ENCODE assay signal across 10 cellular contexts in genomic region chr11:76610871-76611475, GRCh38. TPM values are rescaled to one million over a fixed set of nuclear protein-coding genes. Genes with fewer than 3 reads are reported as not detected.
A peak's percentile ranks its signal among the peaks of the same experiment; 100 is the strongest.
DNase-seq lines count a peak whose midpoint lies in the region; ATAC-seq and TF ChIP-seq lines count a peak whose summit lies in the region.
"Had no signal": no experiment of that assay in that cellular context is flagged by ENCODE, and none has a peak within 500 bp of the region (broad histone marks: within the 10 kb centered on the region; RNA-seq: fewer than 3 reads in every experiment).

No MANE protein-coding gene starts in this region.

- intact Hi-C loops in left ventricle myocardium superior (cut with micrococcal nuclease) (no loop called here), left lung (cut with DNase I) (no loop called here)

- H3K4me1 ChIP-seq in left lung: peaks cover 0 to 5% of the 10 kb centered on the region in 2 donors

- DNase-seq in NCI-H1092 treated with DMSO at 0.1 percent for 48 hours (lab: John Stamatoyannopoulos, UW) (peak; percentile 40), NCI-H1092 (lab: John Stamatoyannopoulos, UW) (no peak), SHP77 treated with DMSO at 0.1 percent for 48 hours (lab: John Stamatoyannopoulos, UW) (peak; percentile 35), left ventricle myocardium superior (peak; percentile 73), left lung (no peak), HK-2 (ENCODE audit: unreplicated experiment) (no peak), ACHN (no peak)
- DNase-seq: activated CD4-positive, alpha-beta T cell treated with anti-CD3 and anti-CD28 coated beads for 36 hours had no signal

- H3K4me3 Mint-ChIP-seq in stimulated activated memory B cell treated with anti-CD40 and anti-IgM and Interleukin-4, amounts not matched to agents 10 μg/mL and 1 μg/mL and 100 μg/mL, for 72 hours: no peak overlapping the region
- H3K4me3 Mint-ChIP-seq: activated CD4-positive, alpha-beta T cell treated with anti-CD3 and anti-CD28 coated beads for 36 hours had no signal

- H3K27me3 Mint-ChIP-seq in stimulated activated memory B cell treated with anti-CD40 and anti-IgM and Interleukin-4, amounts not matched to agents 10 μg/mL and 1 μg/mL and 100 μg/mL, for 72 hours: peaks cover 34% of the 10 kb centered on the region
- H3K27me3 Mint-ChIP-seq: activated CD4-positive, alpha-beta T cell treated with anti-CD3 and anti-CD28 coated beads for 36 hours had no signal

- no peaks in the 10 kb centered on the region for H3K27me3 ChIP-seq in left lung

- no peak for TF ChIP-seq CTCF in left lung (IDR thresholded peaks at IDR 0.05)

- H3K4me3 ChIP-seq in left lung: no peak overlapping the region
- H3K4me3 ChIP-seq: skin epidermis had no signal

- H3K9me3 ChIP-seq in left lung: no peaks in the 10 kb centered on the region

- peaks cover 28% of the 10 kb centered on the region for H3K4me1 Mint-ChIP-seq in stimulated activated memory B cell treated with anti-CD40 and anti-IgM and Interleukin-4, amounts not matched to agents 10 μg/mL and 1 μg/mL and 100 μg/mL, for 72 hours
- H3K4me1 Mint-ChIP-seq: activated CD4-positive, alpha-beta T cell treated with anti-CD3 and anti-CD28 coated beads for 36 hours had no signal

- in situ Hi-C loops in ACHN (cut with HindIII; ENCODE audit: low pct_ligation_motif_present, low pct_unique_long_range_greater_than_20kb, low sequenced_read_pairs): no loop called here

- peak; percentile 85 for ATAC-seq in left ventricle myocardium superior
- ATAC-seq in stimulated activated memory B cell treated with anti-CD40 and anti-IgM and Interleukin-4, amounts not matched to agents 10 μg/mL and 1 μg/mL and 100 μg/mL, for 72 hours: peak; percentile 47
- no peak for ATAC-seq in left lung
- ATAC-seq: activated CD4-positive, alpha-beta T cell treated with anti-CD3 and anti-CD28 coated beads for 36 hours had no signal

- no peaks in the 10 kb centered on the region for H3K36me3 ChIP-seq in left lung

- no peak overlapping the region for H3K27ac ChIP-seq in left lung

- peaks cover 15% of the 10 kb centered on the region for H3K36me3 Mint-ChIP-seq in stimulated activated memory B cell treated with anti-CD40 and anti-IgM and Interleukin-4, amounts not matched to agents 10 μg/mL and 1 μg/mL and 100 μg/mL, for 72 hours

- peaks cover 9% of the 10 kb centered on the region for H3K9me3 Mint-ChIP-seq in stimulated activated memory B cell treated with anti-CD40 and anti-IgM and Interleukin-4, amounts not matched to agents 10 μg/mL and 1 μg/mL and 100 μg/mL, for 72 hours

- H3K27ac Mint-ChIP-seq in stimulated activated memory B cell treated with anti-CD40 and anti-IgM and Interleukin-4, amounts not matched to agents 10 μg/mL and 1 μg/mL and 100 μg/mL, for 72 hours: no peak overlapping the region
- H3K27ac Mint-ChIP-seq: activated CD4-positive, alpha-beta T cell treated with anti-CD3 and anti-CD28 coated beads for 36 hours had no signal

RNA-seq across cellular contexts. Expression of gene LRRC32, which starts 59.6 kb away (rescaled TPM):
- total RNA-seq in left ventricle myocardium superior: 30.8 TPM
- total RNA-seq in left lung: 10 to 100 TPM; 38.7 to 66.8 TPM

Comparison
In these comparisons a context has a peak if more than half of its experiments do, and no peak if none do; other contexts are left out.
1. DNase-seq: peak in NCI-H1092 treated with DMSO at 0.1 percent for 48 hours (single experiment), SHP77 treated with DMSO at 0.1 percent for 48 hours (single experiment) and left ventricle myocardium superior (single experiment); none in NCI-H1092 (single experiment), left lung (0 of 2), HK-2 (single experiment) and ACHN (single experiment).